In genomic region chr2:164943289-164943688, GRCh38 we compare ENCODE assay signal across 22 cellular contexts. TPM values are rescaled to one million over a fixed set of nuclear protein-coding genes. Genes with fewer than 3 reads are reported as not detected.
"Had no signal": no experiment of that assay in that cellular context is flagged by ENCODE, and none has a peak within 500 bp of the region (broad histone marks: within the 10 kb centered on the region; RNA-seq: fewer than 3 reads in every experiment).

No MANE protein-coding gene starts in this region.

- H3K4me3 ChIP-seq: dorsolateral prefrontal cortex, heart left ventricle, sigmoid colon, skin epidermis, suprapubic skin, thyroid gland, upper lobe of left lung, uterus had no signal

- H3K27me3 ChIP-seq: heart left ventricle, sigmoid colon, suprapubic skin, thyroid gland, upper lobe of left lung, uterus had no signal

- H3K9me3 ChIP-seq: heart left ventricle, sigmoid colon, suprapubic skin, thyroid gland, upper lobe of left lung, uterus had no signal

- H3K27me3 Mint-ChIP-seq: naive B cell had no signal

- H3K4me1 ChIP-seq: heart left ventricle, sigmoid colon, suprapubic skin, thyroid gland, upper lobe of left lung, uterus had no signal

- H3K4me1 Mint-ChIP-seq: nephron had no signal

- H3K4me3 Mint-ChIP-seq: nephron had no signal

- H3K36me3 ChIP-seq: heart left ventricle, sigmoid colon, suprapubic skin, thyroid gland, upper lobe of left lung, uterus had no signal

- FAIRE-seq: endometrium, frontal cortex, islet of Langerhans had no signal

- DNase-seq: cortex of kidney; dorsolateral prefrontal cortex; effector CD8-positive, alpha-beta T cell; heart left ventricle; hypothalamus; naive B cell; occipital lobe; sigmoid colon; stimulated activated naive CD4-positive, alpha-beta T cell treated with Interleukin-2 at 50 U/mL for 16 hours; thyroid gland; upper lobe of left lung; uterus had no signal

- ATAC-seq: esophagus mucosa, heart left ventricle, left lobe of liver had no signal

- H3K27ac ChIP-seq: dorsolateral prefrontal cortex, heart left ventricle, sigmoid colon, skin epidermis, suprapubic skin, thyroid gland, upper lobe of left lung, uterus had no signal

- H3K27ac Mint-ChIP-seq: nephron had no signal

RNA-seq across cellular contexts. Expression of gene SLC38A11, which starts 12.0 kb away (rescaled TPM):
- total RNA-seq: glomerular endothelial cell, pulmonary artery endothelial cell had no signal
